ENCODE assay signal across 1 cellular context in genomic region chr2:177597759-177598158, GRCh38.
TF ChIP-seq lines count a peak whose summit lies in the region.

No MANE protein-coding gene starts in this region.

TF ChIP-seq in GM23338, 12 proteins besides CTCF, POLR2A, EP300 and RAD21 (continued from another document):
- no peak for TF ChIP-seq REST (IDR thresholded peaks at IDR 0.05; ENCODE audit: unreplicated experiment)
- TF ChIP-seq JUNB (IDR thresholded peaks at IDR 0.05; ENCODE audit: unreplicated experiment): no peak
- TF ChIP-seq CREB1 (CRISPR knock-in tag; IDR thresholded peaks at IDR 0.05; ENCODE audit: low read depth): no peak
- no peak for TF ChIP-seq ZNF462 (CRISPR knock-in tag; IDR thresholded peaks at IDR 0.05)
- TF ChIP-seq ETS1 (IDR thresholded peaks at IDR 0.05): no peak
- no peak for TF ChIP-seq STAT1 (IDR thresholded peaks at IDR 0.05; ENCODE audit: unreplicated experiment)
- no peak for TF ChIP-seq EZH2phosphoT487 (IDR thresholded peaks at IDR 0.05; ENCODE audit: unreplicated experiment)
TF ChIP-seq in GM23338: peak in this region for 0.
